27 cellular contexts compared by ENCODE assay signal in the genomic region with DNA sequence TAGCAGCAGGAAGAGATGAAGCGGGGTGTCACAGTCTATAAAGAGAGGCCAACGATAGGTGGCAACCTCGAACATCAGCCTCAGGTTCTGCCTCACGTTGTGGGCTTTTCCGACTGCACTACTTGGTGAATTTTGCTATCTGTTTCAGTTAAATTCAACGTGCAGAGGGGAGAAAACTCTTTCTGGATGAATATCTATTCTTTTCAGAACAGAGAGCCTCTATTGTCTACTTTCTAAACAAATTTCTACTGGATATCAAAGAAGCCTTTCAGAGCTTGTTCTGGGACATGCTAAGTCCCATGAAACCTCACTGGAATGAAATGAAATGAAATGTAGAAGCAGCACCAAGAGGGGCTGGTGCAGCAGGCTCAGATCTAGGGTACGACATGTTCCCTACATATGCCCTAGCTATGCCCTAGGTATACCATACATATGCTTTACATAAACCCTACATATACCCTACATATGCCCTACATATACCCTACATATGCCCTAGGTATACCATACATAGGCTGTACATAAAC.
"Had no signal": no experiment of that assay in that cellular context is flagged by ENCODE, and none has a peak within 500 bp of the region (broad histone marks: within the 10 kb centered on the region; RNA-seq: fewer than 3 reads in every experiment).

No MANE protein-coding gene starts in this region.

- H3K27ac ChIP-seq: adrenal gland, ascending aorta, cardiac muscle cell, foreskin keratinocyte, parathyroid adenoma, upper lobe of left lung, VCaP had no signal

- H3K4me3 ChIP-seq: adrenal gland, ascending aorta, cardiac muscle cell, upper lobe of left lung had no signal

- H3K36me3 Mint-ChIP-seq: activated naive CD8-positive, alpha-beta T cell treated with anti-CD3 and anti-CD28 coated beads for 36 hours; brain; naive B cell had no signal

- H3K27me3 ChIP-seq: adrenal gland, ascending aorta, cardiac muscle cell, upper lobe of left lung had no signal

- H3K9me3 Mint-ChIP-seq: activated naive CD4-positive, alpha-beta T cell treated with anti-CD3 and anti-CD28 coated beads for 36 hours; activated naive CD8-positive, alpha-beta T cell treated with anti-CD3 and anti-CD28 coated beads for 36 hours; activated T-helper 1 cell treated with anti-CD3 and anti-CD28 coated beads, Interleukin-12 subunit alpha, Interleukin-12 subunit beta, Interleukin-2, Interleukin-4 antibody, amounts not matched to agents 30 ng/mL and 10 ng/mL and 1 ng/mL, durations not matched to agents 14 hours and 24 hours and 36 hours; endodermal cell; naive B cell had no signal

- H3K27ac Mint-ChIP-seq: activated naive CD4-positive, alpha-beta T cell treated with anti-CD3 and anti-CD28 coated beads for 36 hours; activated naive CD8-positive, alpha-beta T cell treated with anti-CD3 and anti-CD28 coated beads for 36 hours; activated T-helper 1 cell treated with anti-CD3 and anti-CD28 coated beads, Interleukin-12 subunit alpha, Interleukin-12 subunit beta, Interleukin-2, Interleukin-4 antibody, amounts not matched to agents 30 ng/mL and 10 ng/mL and 1 ng/mL, durations not matched to agents 14 hours and 24 hours and 36 hours; endodermal cell; naive B cell had no signal

- ATAC-seq: esophagus mucosa, foreskin keratinocyte, left cardiac atrium, left ventricle myocardium superior, right cardiac atrium had no signal

- H3K4me3 Mint-ChIP-seq: activated naive CD4-positive, alpha-beta T cell treated with anti-CD3 and anti-CD28 coated beads for 36 hours; activated naive CD8-positive, alpha-beta T cell treated with anti-CD3 and anti-CD28 coated beads for 36 hours; activated T-helper 1 cell treated with anti-CD3 and anti-CD28 coated beads, Interleukin-12 subunit alpha, Interleukin-12 subunit beta, Interleukin-2, Interleukin-4 antibody, amounts not matched to agents 30 ng/mL and 10 ng/mL and 1 ng/mL, durations not matched to agents 14 hours and 24 hours and 36 hours; brain; endodermal cell; naive B cell had no signal

- DNase-seq: activated CD4-positive, alpha-beta T cell treated with anti-CD3 and anti-CD28 coated beads for 4 hours; activated CD4-positive, alpha-beta T cell treated with anti-CD3 and anti-CD28 coated beads, Interleukin-2, amount 50 U/mL, for 48 hours; activated CD8-positive, alpha-beta memory T cell treated with anti-CD3 and anti-CD28 coated beads, Interleukin-2, amount 50 U/mL, for 4 hours; activated effector memory CD4-positive, alpha-beta T cell treated with anti-CD3 and anti-CD28 coated beads, Interleukin-2, amount 50 U/mL, for 16 hours; activated naive CD4-positive, alpha-beta T cell treated with anti-CD3 and anti-CD28 coated beads for 36 hours; activated naive CD8-positive, alpha-beta T cell treated with anti-CD3 and anti-CD28 coated beads for 36 hours; activated T-cell treated with anti-CD3 and anti-CD28 coated beads, Interleukin-2, amount 50 U/mL, for 1 hour; adrenal gland; cortex of kidney; endodermal cell; foreskin keratinocyte; islet precursor cell; left cardiac atrium; left ventricle myocardium superior; naive B cell; occipital lobe; right cardiac atrium; stimulated activated CD4-positive, alpha-beta T cell treated with anti-CD3 and anti-CD28 coated beads, Interleukin-2, amount 100 ng/mL, for 48 hours; stimulated activated naive CD4-positive, alpha-beta T cell treated with Interleukin-2 at 50 U/mL for 16 hours; upper lobe of left lung had no signal
